Comparison of ENCODE assay signal across 10 cellular contexts in the genomic region with DNA sequence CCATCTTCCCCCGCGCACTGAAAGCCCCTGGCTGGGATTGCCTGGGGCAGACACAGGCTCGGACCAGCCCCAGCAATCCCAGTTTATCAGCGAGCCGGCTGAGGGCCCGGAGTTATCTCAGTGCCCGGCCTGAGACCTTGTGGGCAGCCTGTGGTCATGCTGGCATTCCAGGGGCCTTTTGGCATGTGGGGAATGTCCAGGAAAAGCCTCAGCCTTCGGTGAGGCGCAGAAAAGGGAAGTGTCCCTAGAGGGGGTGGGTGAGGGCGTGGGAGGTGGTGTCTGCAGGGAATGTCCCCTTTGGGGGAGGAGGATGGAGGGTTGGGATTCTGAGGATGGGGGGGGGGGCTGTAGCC. TPM values are rescaled to one million over a fixed set of nuclear protein-coding genes. Genes with fewer than 3 reads are reported as not detected.
DNase-seq lines count a peak whose midpoint lies in the region; ATAC-seq and TF ChIP-seq lines count a peak whose summit lies in the region.
"Had no signal": no experiment of that assay in that cellular context is flagged by ENCODE, and none has a peak within 500 bp of the region (broad histone marks: within the 10 kb centered on the region; RNA-seq: fewer than 3 reads in every experiment).

No MANE protein-coding gene starts in this region.

- H3K36me3 ChIP-seq in breast epithelium (no peaks in the 10 kb centered on the region), mesodermal cell (ENCODE audit: control insufficient read depth, insufficient read depth, low read length) (peaks cover 20% of the 10 kb centered on the region)

- peaks cover 7 to 14% of the 10 kb centered on the region in 2 donors for H3K4me1 ChIP-seq in breast epithelium
- peaks cover 19% of the 10 kb centered on the region for H3K4me1 ChIP-seq in mesodermal cell (ENCODE audit: control insufficient read depth, insufficient read depth, low read length, poor library complexity, severe bottlenecking)

- peak overlapping the region in 1 of 3 donors; percentile 85 for H3K4me3 ChIP-seq in breast epithelium
- peak overlapping the region; percentile 89 for H3K4me3 ChIP-seq in mesodermal cell (ENCODE audit: extremely low read depth, insufficient read depth, low read length, poor library complexity, severe bottlenecking)

- H3K27ac ChIP-seq in breast epithelium (peak overlapping the region; percentile 71 to 84), mesodermal cell (ENCODE audit: low read depth, low read length, severe bottlenecking) (peak overlapping the region; percentile 95)

- DNase-seq in AG20443 (ENCODE audit: low spot score) (peak; percentile 86), KBM-7 (peak; percentile 60), breast epithelium (ENCODE audit: low spot score in 2 of 2) (peak in 1 of 2 donors; percentile 77), DMS53 treated with DMSO at 0.1 percent for 48 hours (lab: John Stamatoyannopoulos, UW; ENCODE audit: unreplicated experiment) (no peak), NCI-H1105 (lab: John Stamatoyannopoulos, UW) (no peak)
- DNase-seq in stimulated activated CD4-positive, alpha-beta T cell treated with anti-CD3 and anti-CD28 coated beads, Interleukin-4, amount 100 ng/mL, for 4 hours = no peak
- DNase-seq: activated naive CD8-positive, alpha-beta T cell treated with anti-CD3 and anti-CD28 coated beads, Interleukin-2, amount 10 ng/mL, durations not matched to agents 7 days and 5 days; stimulated activated CD8-positive, alpha-beta memory T cell treated with anti-CD3 and anti-CD28 coated beads, Interleukin-4, amount 100 ng/mL, for 48 hours had no signal

- ATAC-seq in esophagus mucosa = no peak

- peaks cover 0 to 16% of the 10 kb centered on the region in 2 donors for H3K27me3 ChIP-seq in breast epithelium

- in situ Hi-C loops in KBM-7 (cut with MboI; ENCODE audit: low pct_unique_long_range_greater_than_20kb, low sequenced_read_pairs) = no loop called here

- no peak for TF ChIP-seq POLR2A in breast epithelium (IDR thresholded peaks at IDR 0.05)

- intact Hi-C loops in breast epithelium (cut with DNase I; ENCODE audit: low total_unique reads) = no loop called here

- 7 to 15% methylated on average over 10 of the region's 10 CpGs for WGBS in mesodermal cell (ENCODE audit: insufficient coverage in 2 of 2), 2 experiments

- TF ChIP-seq CTCF in breast epithelium (IDR thresholded peaks at IDR 0.05) = no peak

- no peaks in the 10 kb centered on the region for H3K9me3 ChIP-seq in breast epithelium
- H3K9me3 ChIP-seq in mesodermal cell (ENCODE audit: control insufficient read depth, low read length) = no peaks in the 10 kb centered on the region

RNA-seq across cellular contexts. Expression of gene FSCN1, which starts 1.1 kb away (rescaled TPM):
- total RNA-seq in breast epithelium = 10 to 100 TPM; 17.9 to 24.9 (median 22.9) TPM
- 711 TPM for polyA plus RNA-seq in mesodermal cell (2013, experiment 1 of 2)
- polyA plus RNA-seq in mesodermal cell (2013, experiment 2 of 2) = 587 TPM
- 166 TPM for total RNA-seq in esophagus mucosa

Comparison
In these comparisons a context has a peak if more than half of its experiments do, and no peak if none do; other contexts are left out.
1. DNase-seq: peak in AG20443 (single experiment) and KBM-7 (single experiment); none in DMS53 treated with DMSO at 0.1 percent for 48 hours (single experiment), NCI-H1105 (single experiment) and stimulated activated CD4-positive, alpha-beta T cell treated with anti-CD3 and anti-CD28 coated beads, Interleukin-4, amount 100 ng/mL, for 4 hours (0 of 2).